ENCODE assay signal across 8 cellular contexts in the genomic region with DNA sequence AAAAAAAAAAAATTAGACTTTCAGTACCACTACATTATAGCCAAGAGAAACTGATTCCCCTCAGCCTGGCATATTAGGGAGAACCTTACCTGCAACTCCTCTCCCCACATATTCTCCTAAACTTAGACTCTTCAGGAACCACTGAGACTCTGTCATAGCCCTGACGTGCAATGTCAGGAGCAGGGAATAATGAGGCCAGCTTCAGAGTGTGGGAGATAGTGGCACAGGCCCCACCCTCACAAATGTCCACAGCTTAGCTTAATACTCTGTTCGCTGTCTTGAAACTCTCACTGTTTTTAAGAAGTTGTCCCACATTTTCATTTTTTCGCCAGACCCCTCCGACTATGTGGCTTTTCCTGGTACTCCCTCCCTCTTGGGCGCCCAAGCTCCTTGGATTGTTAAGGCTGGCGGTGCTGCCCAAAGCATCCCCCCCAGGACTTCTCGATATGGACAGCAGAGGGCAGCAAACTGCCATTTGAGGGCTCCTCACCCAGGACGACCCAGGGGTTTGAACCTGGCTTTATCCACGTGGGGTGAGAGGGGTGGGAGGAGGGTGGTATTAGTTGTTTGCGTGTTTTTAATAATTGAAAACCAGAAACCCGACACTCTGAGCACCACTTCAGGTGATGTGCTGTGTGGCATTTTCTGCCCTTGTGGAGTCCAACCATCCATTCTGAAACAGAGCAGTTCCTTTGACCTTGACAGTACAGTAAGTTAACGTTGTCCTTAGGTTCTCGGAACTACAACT. TPM values are rescaled to one million over a fixed set of nuclear protein-coding genes. Genes with fewer than 3 reads are reported as not detected.
DNase-seq lines count a peak whose midpoint lies in the region; ATAC-seq and TF ChIP-seq lines count a peak whose summit lies in the region.

No MANE protein-coding gene starts in this region.

- CTCF ChIA-PET in activated CD8-positive, alpha-beta memory T cell treated with anti-CD3 and anti-CD28 coated beads, Interleukin-2, amount 10 ng/mL, durations not matched to agents 7 days and 5 days (lab: Charles Lee): interaction anchor here (0.7 to 2.1 kb wide), 9 partner anchors 11 to 635 kb away, joined by 3 to 9 read pairs (median 4); no protein-coding TSS in a partner anchor

- ATAC-seq in GM18519 (IDR thresholded peaks at IDR 0.05; ENCODE audit: low FRiP score, unreplicated experiment) (peak; percentile 62), HG03175 (IDR thresholded peaks at IDR 0.05; ENCODE audit: unreplicated experiment) (peak; percentile 84), naive B cell (ENCODE audit: low read depth in 2 of 2) (peak in 1 of 2 donors; percentile 45)
- peak; percentile 77 for ATAC-seq in activated CD8-positive, alpha-beta memory T cell treated with anti-CD3 and anti-CD28 coated beads, Interleukin-2, amount 10 ng/mL, durations not matched to agents 7 days and 5 days
- ATAC-seq in stimulated activated memory B cell treated with anti-CD40 and anti-IgM and Interleukin-4, amounts not matched to agents 10 μg/mL and 1 μg/mL and 100 μg/mL, for 72 hours: peak; percentile 65

- H3K4me3 Mint-ChIP-seq in activated CD8-positive, alpha-beta memory T cell treated with anti-CD3 and anti-CD28 coated beads, Interleukin-2, amount 10 ng/mL, durations not matched to agents 7 days and 5 days: no peak overlapping the region
- no peak overlapping the region for H3K4me3 Mint-ChIP-seq in naive B cell
- no peak overlapping the region for H3K4me3 Mint-ChIP-seq in stimulated activated memory B cell treated with anti-CD40 and anti-IgM and Interleukin-4, amounts not matched to agents 10 μg/mL and 1 μg/mL and 100 μg/mL, for 72 hours

- no peaks in the 10 kb centered on the region for H3K36me3 Mint-ChIP-seq in activated CD8-positive, alpha-beta memory T cell treated with anti-CD3 and anti-CD28 coated beads, Interleukin-2, amount 10 ng/mL, durations not matched to agents 7 days and 5 days
- no peaks in the 10 kb centered on the region for H3K36me3 Mint-ChIP-seq in naive B cell
- H3K36me3 Mint-ChIP-seq in stimulated activated memory B cell treated with anti-CD40 and anti-IgM and Interleukin-4, amounts not matched to agents 10 μg/mL and 1 μg/mL and 100 μg/mL, for 72 hours: no peaks in the 10 kb centered on the region

- peaks cover 3% of the 10 kb centered on the region for H3K4me1 Mint-ChIP-seq in activated CD8-positive, alpha-beta memory T cell treated with anti-CD3 and anti-CD28 coated beads, Interleukin-2, amount 10 ng/mL, durations not matched to agents 7 days and 5 days
- H3K4me1 Mint-ChIP-seq in naive B cell: no peaks in the 10 kb centered on the region
- H3K4me1 Mint-ChIP-seq in stimulated activated memory B cell treated with anti-CD40 and anti-IgM and Interleukin-4, amounts not matched to agents 10 μg/mL and 1 μg/mL and 100 μg/mL, for 72 hours: no peaks in the 10 kb centered on the region

- no peak overlapping the region for H3K27ac Mint-ChIP-seq in activated CD8-positive, alpha-beta memory T cell treated with anti-CD3 and anti-CD28 coated beads, Interleukin-2, amount 10 ng/mL, durations not matched to agents 7 days and 5 days
- H3K27ac Mint-ChIP-seq in naive B cell: no peak overlapping the region
- H3K27ac Mint-ChIP-seq in stimulated activated memory B cell treated with anti-CD40 and anti-IgM and Interleukin-4, amounts not matched to agents 10 μg/mL and 1 μg/mL and 100 μg/mL, for 72 hours: no peak overlapping the region

- H3K9me3 Mint-ChIP-seq in activated CD8-positive, alpha-beta memory T cell treated with anti-CD3 and anti-CD28 coated beads, Interleukin-2, amount 10 ng/mL, durations not matched to agents 7 days and 5 days (ENCODE audit: low read depth): no peaks in the 10 kb centered on the region
- H3K9me3 Mint-ChIP-seq in naive B cell: no peaks in the 10 kb centered on the region
- H3K9me3 Mint-ChIP-seq in stimulated activated memory B cell treated with anti-CD40 and anti-IgM and Interleukin-4, amounts not matched to agents 10 μg/mL and 1 μg/mL and 100 μg/mL, for 72 hours: no peaks in the 10 kb centered on the region

- DNase-seq in AG09319 (ENCODE audit: extremely low read depth, low read depth): no peak
- peak; percentile 7 for DNase-seq in NCI-H774 (lab: John Stamatoyannopoulos, UW)
- DNase-seq in activated CD8-positive, alpha-beta memory T cell treated with anti-CD3 and anti-CD28 coated beads, Interleukin-2, amount 10 ng/mL, durations not matched to agents 7 days and 5 days: peak; percentile 69
- DNase-seq in epidermal melanocyte (ENCODE audit: insufficient read length, low spot score): peak; percentile 87
- peak; percentile 25 for DNase-seq in naive B cell

- H3K27me3 Mint-ChIP-seq in activated CD8-positive, alpha-beta memory T cell treated with anti-CD3 and anti-CD28 coated beads, Interleukin-2, amount 10 ng/mL, durations not matched to agents 7 days and 5 days: peaks cover 35% of the 10 kb centered on the region
- H3K27me3 Mint-ChIP-seq in naive B cell: peaks cover 6 to 23% (median 16%) of the 10 kb centered on the region in 3 donors
- peaks cover 20% of the 10 kb centered on the region for H3K27me3 Mint-ChIP-seq in stimulated activated memory B cell treated with anti-CD40 and anti-IgM and Interleukin-4, amounts not matched to agents 10 μg/mL and 1 μg/mL and 100 μg/mL, for 72 hours

- peak; percentile 80 for TF ChIP-seq CTCF in AG09319 (IDR thresholded peaks at IDR 0.05; ENCODE audit: low read depth, low read length)

RNA-seq across cellular contexts. Expression of gene RASSF10, which starts 45.2 kb away (rescaled TPM):
- not detected for total RNA-seq in activated CD8-positive, alpha-beta memory T cell treated with anti-CD3 and anti-CD28 coated beads, Interleukin-2, amount 10 ng/mL, durations not matched to agents 7 days and 5 days
- polyA plus RNA-seq in naive B cell (ENCODE audit: low read depth in 6 of 6): not detected
